In the genomic region with DNA sequence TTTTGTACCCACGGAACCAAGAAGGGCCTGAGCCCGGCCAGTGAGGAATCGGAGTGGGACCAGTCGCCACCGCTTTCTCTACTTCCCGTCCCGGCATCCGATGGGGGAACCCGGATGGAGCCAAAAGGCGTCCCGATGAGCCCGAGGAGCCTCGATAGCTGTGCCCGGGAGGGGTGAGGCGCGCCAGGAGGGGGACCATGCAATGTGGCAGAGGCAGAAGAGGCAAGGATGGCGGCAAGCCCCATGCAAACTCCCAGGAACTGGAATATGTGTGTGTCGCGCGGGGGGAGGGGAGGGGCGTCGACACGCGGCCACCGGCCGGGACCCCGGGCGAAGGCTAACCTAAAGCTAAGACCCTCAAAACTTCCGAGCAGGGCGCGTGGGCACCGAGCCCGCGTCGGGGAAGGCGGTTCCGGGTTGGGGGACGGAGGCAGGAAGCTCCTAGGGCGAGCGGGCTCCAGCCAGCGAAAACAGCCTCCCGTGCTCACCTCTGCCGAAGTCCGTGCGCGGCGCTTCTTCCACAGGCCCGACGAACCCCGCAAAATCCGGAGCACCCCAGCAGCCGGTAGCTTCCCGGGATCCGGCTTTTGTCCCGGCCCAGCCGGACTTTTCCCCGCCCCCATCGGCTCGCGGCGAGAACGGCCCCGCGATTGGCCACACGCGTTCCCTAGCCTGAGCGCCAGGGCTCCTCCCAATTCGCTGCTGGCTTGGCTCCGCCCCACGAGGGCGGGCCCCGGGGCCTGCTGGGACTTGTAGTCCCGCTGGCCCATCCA, we compare ENCODE assay signal across 8 cellular contexts. TPM values are rescaled to one million over a fixed set of nuclear protein-coding genes. Genes with fewer than 3 reads are reported as not detected.
A peak's percentile ranks its signal among the peaks of the same experiment; 100 is the strongest.
DNase-seq lines count a peak whose midpoint lies in the region; ATAC-seq, FAIRE-seq and TF ChIP-seq lines count a peak whose summit lies in the region.

A gene (minus strand): TSS at position 560 of the 773 bp plus-strand sequence. CDS start 5,078 bp downstream, outside the sequence.

- peak; percentile 39 to 93 for ATAC-seq in A549
- ATAC-seq in GM18867 (IDR thresholded peaks at IDR 0.05; ENCODE audit: unreplicated experiment), result peak; percentile 93
- peak; percentile 84 for ATAC-seq in HG03103 (IDR thresholded peaks at IDR 0.05; ENCODE audit: low read depth, unreplicated experiment)

- TF ChIP-seq RAD21 in A549 (conservative IDR thresholded peaks at IDR 0.05 in 1 of 2, IDR thresholded peaks at IDR 0.05 in 1 of 2), result 0 out of 5 replicates have a peak, but pooled peaks of 1 of the 2 experiments have one; percentile 33

- peak within 1 kb of the TSS; percentile 93 to 95 for H3K27ac ChIP-seq in A549

- peak; percentile 97 for TF ChIP-seq POLR2A in A549 (IDR thresholded peaks at IDR 0.05; ENCODE audit: low read length)

- no peaks in the 10 kb centered on the region for H3K9me3 ChIP-seq in A549

- H3K36me3 ChIP-seq in bronchial epithelial cell (ENCODE audit: control insufficient read depth, insufficient read depth, low read length), result peaks cover 5% of the 10 kb centered on the region

- 1% methylated on average over 17 of the region's 73 CpGs for WGBS in A549 (ENCODE audit: missing lambda C conversion rate)

- peaks cover 52% of the 10 kb centered on the region for H3K4me1 ChIP-seq in A549

- POLR2A ChIA-PET in A549 (lab: Yijun Ruan, JAX), result interaction anchor here (0.6 to 4.2 kb wide), 14 partner anchors 8 to 230 kb away, joined by 3 to 47 read pairs (median 4); a partner anchor contains a TSS

- no peak for TF ChIP-seq EP300 in A549 (IDR thresholded peaks at IDR 0.05)

- H3K27me3 ChIP-seq in bronchial epithelial cell (ENCODE audit: control insufficient read depth, insufficient read depth, low read length), result no peaks in the 10 kb centered on the region

- H3K4me3 ChIP-seq in A549 (peak within 1 kb of the TSS; percentile 94), WI38 (ENCODE audit: low read depth, low read length) (peak within 1 kb of the TSS; percentile 95), bronchial epithelial cell (ENCODE audit: low read depth, low read length) (peak within 1 kb of the TSS; percentile 79)

- FAIRE-seq in A549 (lab: Jason Lieb, UNC), result no peak
- FAIRE-seq in bronchial epithelial cell (lab: Jason Lieb, UNC), result no peak

- DNase-seq in A549 (ENCODE audit: low read depth in 1 of 2, low spot score in 1 of 2) (peak; percentile 98), NCI-H2196 (lab: John Stamatoyannopoulos, UW; ENCODE audit: unreplicated experiment) (peak; percentile 88), bronchial epithelial cell (ENCODE audit: low read depth) (peak; percentile 88), iPS-NIHi7 (ENCODE audit: extremely low spot score) (peak; percentile 100), smooth muscle cell of the brain vasculature (ENCODE audit: low read depth, low spot score) (peak; percentile 95)

- peak within 1 kb of the TSS; percentile 91 for H3K4me2 ChIP-seq in A549

- TF ChIP-seq CTCF in A549 (IDR thresholded peaks at IDR 0.05) (no peak), WI38 (IDR thresholded peaks at IDR 0.05; ENCODE audit: low read depth, low read length) (no peak), bronchial epithelial cell (IDR thresholded peaks at IDR 0.05; ENCODE audit: insufficient read depth, low read length, severe bottlenecking) (no peak)

- CTCF ChIA-PET in A549 (lab: Yijun Ruan, JAX), result interaction anchor here (0.8 to 11.5 kb wide), 13 partner anchors 8 to 132 kb away, joined by 3 to 111 read pairs (median 4); a partner anchor contains a TSS

TF ChIP-seq in A549, 52 proteins besides CTCF, POLR2A, EP300 and RAD21 (continues in another document):
- no peak for TF ChIP-seq EHF (CRISPR knock-in tag; IDR thresholded peaks at IDR 0.05)
- TF ChIP-seq MAFK (IDR thresholded peaks at IDR 0.05; ENCODE audit: partially characterized antibody), result no peak
- TF ChIP-seq KDM1A (IDR thresholded peaks at IDR 0.05; ENCODE audit: low read depth), result no peak
- TF ChIP-seq, protein P1, sequence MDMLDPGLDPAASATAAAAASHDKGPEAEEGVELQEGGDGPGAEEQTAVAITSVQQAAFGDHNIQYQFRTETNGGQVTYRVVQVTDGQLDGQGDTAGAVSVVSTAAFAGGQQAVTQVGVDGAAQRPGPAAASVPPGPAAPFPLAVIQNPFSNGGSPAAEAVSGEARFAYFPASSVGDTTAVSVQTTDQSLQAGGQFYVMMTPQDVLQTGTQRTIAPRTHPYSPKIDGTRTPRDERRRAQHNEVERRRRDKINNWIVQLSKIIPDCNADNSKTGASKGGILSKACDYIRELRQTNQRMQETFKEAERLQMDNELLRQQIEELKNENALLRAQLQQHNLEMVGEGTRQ (IDR thresholded peaks at IDR 0.05), result peak; percentile 49
- no peak for TF ChIP-seq HOXB5 (CRISPR knock-in tag; IDR thresholded peaks at IDR 0.05)
- TF ChIP-seq GATA3 (IDR thresholded peaks at IDR 0.05; ENCODE audit: borderline replicate concordance), result peak; percentile 9; the same call in 1 of the 2 replicates
- TF ChIP-seq, protein P2, sequence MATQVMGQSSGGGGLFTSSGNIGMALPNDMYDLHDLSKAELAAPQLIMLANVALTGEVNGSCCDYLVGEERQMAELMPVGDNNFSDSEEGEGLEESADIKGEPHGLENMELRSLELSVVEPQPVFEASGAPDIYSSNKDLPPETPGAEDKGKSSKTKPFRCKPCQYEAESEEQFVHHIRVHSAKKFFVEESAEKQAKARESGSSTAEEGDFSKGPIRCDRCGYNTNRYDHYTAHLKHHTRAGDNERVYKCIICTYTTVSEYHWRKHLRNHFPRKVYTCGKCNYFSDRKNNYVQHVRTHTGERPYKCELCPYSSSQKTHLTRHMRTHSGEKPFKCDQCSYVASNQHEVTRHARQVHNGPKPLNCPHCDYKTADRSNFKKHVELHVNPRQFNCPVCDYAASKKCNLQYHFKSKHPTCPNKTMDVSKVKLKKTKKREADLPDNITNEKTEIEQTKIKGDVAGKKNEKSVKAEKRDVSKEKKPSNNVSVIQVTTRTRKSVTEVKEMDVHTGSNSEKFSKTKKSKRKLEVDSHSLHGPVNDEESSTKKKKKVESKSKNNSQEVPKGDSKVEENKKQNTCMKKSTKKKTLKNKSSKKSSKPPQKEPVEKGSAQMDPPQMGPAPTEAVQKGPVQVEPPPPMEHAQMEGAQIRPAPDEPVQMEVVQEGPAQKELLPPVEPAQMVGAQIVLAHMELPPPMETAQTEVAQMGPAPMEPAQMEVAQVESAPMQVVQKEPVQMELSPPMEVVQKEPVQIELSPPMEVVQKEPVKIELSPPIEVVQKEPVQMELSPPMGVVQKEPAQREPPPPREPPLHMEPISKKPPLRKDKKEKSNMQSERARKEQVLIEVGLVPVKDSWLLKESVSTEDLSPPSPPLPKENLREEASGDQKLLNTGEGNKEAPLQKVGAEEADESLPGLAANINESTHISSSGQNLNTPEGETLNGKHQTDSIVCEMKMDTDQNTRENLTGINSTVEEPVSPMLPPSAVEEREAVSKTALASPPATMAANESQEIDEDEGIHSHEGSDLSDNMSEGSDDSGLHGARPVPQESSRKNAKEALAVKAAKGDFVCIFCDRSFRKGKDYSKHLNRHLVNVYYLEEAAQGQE (IDR thresholded peaks at IDR 0.05), result no peak
- TF ChIP-seq NR3C1 (IDR thresholded peaks at IDR 0.05), result no peak
- TF ChIP-seq KDM5A (IDR thresholded peaks at IDR 0.05), result peak; percentile 46; the same call in 1 of the 2 replicates
- no peak for TF ChIP-seq CBX2 (IDR thresholded peaks at IDR 0.05; ENCODE audit: borderline replicate concordance, low read depth)
- TF ChIP-seq, protein P3, sequence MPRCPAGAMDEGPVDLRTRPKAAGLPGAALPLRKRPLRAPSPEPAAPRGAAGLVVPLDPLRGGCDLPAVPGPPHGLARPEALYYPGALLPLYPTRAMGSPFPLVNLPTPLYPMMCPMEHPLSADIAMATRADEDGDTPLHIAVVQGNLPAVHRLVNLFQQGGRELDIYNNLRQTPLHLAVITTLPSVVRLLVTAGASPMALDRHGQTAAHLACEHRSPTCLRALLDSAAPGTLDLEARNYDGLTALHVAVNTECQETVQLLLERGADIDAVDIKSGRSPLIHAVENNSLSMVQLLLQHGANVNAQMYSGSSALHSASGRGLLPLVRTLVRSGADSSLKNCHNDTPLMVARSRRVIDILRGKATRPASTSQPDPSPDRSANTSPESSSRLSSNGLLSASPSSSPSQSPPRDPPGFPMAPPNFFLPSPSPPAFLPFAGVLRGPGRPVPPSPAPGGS (IDR thresholded peaks at IDR 0.05), result peak; percentile 97
- TF ChIP-seq, protein P4, sequence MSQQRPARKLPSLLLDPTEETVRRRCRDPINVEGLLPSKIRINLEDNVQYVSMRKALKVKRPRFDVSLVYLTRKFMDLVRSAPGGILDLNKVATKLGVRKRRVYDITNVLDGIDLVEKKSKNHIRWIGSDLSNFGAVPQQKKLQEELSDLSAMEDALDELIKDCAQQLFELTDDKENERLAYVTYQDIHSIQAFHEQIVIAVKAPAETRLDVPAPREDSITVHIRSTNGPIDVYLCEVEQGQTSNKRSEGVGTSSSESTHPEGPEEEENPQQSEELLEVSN (IDR thresholded peaks at IDR 0.05; ENCODE audit: borderline replicate concordance, low read depth), result no peak
- TF ChIP-seq SMC3 (IDR thresholded peaks at IDR 0.05), result no peak; the same call in 2 of the 3 replicates
- TF ChIP-seq MYC (IDR thresholded peaks at IDR 0.05; ENCODE audit: borderline replicate concordance, low read length), result no peak; the same call in 1 of the 2 replicates
- TF ChIP-seq CHD2 (IDR thresholded peaks at IDR 0.05; ENCODE audit: low read length, partially characterized antibody), result peak; percentile 21
- no peak for TF ChIP-seq ESRRA (IDR thresholded peaks at IDR 0.05; ENCODE audit: borderline replicate concordance, low read length)
- no peak for TF ChIP-seq RNF2 (IDR thresholded peaks at IDR 0.05; ENCODE audit: borderline replicate concordance, low read depth)
- no peak for TF ChIP-seq NFE2L2 (conservative IDR thresholded peaks at IDR 0.05; ENCODE audit: low read length)
- TF ChIP-seq ZFP36 (IDR thresholded peaks at IDR 0.05; ENCODE audit: borderline replicate concordance, partially characterized antibody), result no peak
- no peak; the same call in 1 of the 2 replicates for TF ChIP-seq RFX5 (IDR thresholded peaks at IDR 0.05)

RNA-seq across cellular contexts. Expression of the gene that starts here (rescaled TPM):
- polyA plus RNA-seq in A549 (2011; rRNA removed) (367 and 376 TPM in 2 replicates), A549 (2017; fragmentation: RNase III; extraction: RNeasy Plus Mini Kit Qiagen cat#74134 plus additional on column Dnase treatment) (337 to 355 TPM (median 344 TPM) in 3 replicates)
- 262 and 313 TPM in 2 replicates for polyA plus RNA-seq in A549 (2012; cell fraction: cytosol; rRNA removed)
- polyA plus RNA-seq in A549 (2012; cell fraction: nucleus; rRNA removed), result 414 and 459 TPM in 2 replicates
- 672 and 786 TPM in 2 replicates for polyA minus RNA-seq in A549 (2011; rRNA and poly(A)+ RNA removed)
- 78.5 and 121 TPM in 2 replicates for total RNA-seq in bronchial epithelial cell

Comparison
In these comparisons a context has a peak if more than half of its experiments do, and no peak if none do; other contexts are left out.
1. Peak in every context shown above with its lines: DNase-seq, ATAC-seq, H3K4me3 ChIP-seq and H3K27ac ChIP-seq.